Comparison of ENCODE assay signal across 1 cellular context in the genomic region with DNA sequence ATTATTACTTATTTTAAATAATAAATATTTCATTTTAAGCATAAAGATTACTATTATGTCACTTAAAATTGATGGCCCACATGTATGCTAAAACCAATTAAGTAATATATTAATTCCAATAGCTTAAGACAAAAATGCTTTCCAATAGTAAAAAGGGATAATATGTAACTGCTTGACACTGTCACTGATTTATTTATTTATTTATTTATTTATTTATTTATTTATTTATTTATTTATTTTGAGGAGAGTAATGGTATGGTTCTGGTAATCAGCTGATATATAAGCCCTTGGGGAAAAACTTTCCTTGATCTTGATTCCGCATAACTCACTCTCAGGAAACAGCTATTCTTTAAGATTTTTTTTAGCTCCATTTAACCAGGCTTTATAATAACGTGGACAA.
TF ChIP-seq lines count a peak whose summit lies in the region.

No MANE protein-coding gene starts in this region.

TF ChIP-seq in HEK293, 187 proteins besides CTCF, POLR2A, EP300 and RAD21 (continued from another document and continues in another):
- TF ChIP-seq, protein P1, sequence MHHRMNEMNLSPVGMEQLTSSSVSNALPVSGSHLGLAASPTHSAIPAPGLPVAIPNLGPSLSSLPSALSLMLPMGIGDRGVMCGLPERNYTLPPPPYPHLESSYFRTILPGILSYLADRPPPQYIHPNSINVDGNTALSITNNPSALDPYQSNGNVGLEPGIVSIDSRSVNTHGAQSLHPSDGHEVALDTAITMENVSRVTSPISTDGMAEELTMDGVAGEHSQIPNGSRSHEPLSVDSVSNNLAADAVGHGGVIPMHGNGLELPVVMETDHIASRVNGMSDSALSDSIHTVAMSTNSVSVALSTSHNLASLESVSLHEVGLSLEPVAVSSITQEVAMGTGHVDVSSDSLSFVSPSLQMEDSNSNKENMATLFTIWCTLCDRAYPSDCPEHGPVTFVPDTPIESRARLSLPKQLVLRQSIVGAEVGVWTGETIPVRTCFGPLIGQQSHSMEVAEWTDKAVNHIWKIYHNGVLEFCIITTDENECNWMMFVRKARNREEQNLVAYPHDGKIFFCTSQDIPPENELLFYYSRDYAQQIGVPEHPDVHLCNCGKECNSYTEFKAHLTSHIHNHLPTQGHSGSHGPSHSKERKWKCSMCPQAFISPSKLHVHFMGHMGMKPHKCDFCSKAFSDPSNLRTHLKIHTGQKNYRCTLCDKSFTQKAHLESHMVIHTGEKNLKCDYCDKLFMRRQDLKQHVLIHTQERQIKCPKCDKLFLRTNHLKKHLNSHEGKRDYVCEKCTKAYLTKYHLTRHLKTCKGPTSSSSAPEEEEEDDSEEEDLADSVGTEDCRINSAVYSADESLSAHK (tag by site-specific recombination; IDR thresholded peaks at IDR 0.05): no peak
- TF ChIP-seq ZNF155 (tag by site-specific recombination; IDR thresholded peaks at IDR 0.05): no peak
- 0 out of 2 replicates have a peak, but pooled peaks have one; percentile 73 for TF ChIP-seq AEBP2 (tag by site-specific recombination; IDR thresholded peaks at IDR 0.05; ENCODE audit: borderline replicate concordance)
- no peak for TF ChIP-seq BCL11B (tag by site-specific recombination; IDR thresholded peaks at IDR 0.05; ENCODE audit: low read depth)
- no peak for TF ChIP-seq ZNF837 (tag by site-specific recombination; IDR thresholded peaks at IDR 0.05)
- TF ChIP-seq GLI4 (tag by site-specific recombination; IDR thresholded peaks at IDR 0.05): no peak
- 0 out of 2 replicates have a peak, but pooled peaks have one; percentile 21 for TF ChIP-seq ZNF558 (tag by site-specific recombination; IDR thresholded peaks at IDR 0.05)
- no peak for TF ChIP-seq SCRT1 (tag by site-specific recombination; IDR thresholded peaks at IDR 0.05; ENCODE audit: borderline replicate concordance)
- TF ChIP-seq ZNF529 (tag by site-specific recombination; IDR thresholded peaks at IDR 0.05; ENCODE audit: insufficient replicate concordance): peak; percentile 72
- no peak for TF ChIP-seq ZNF335 (tag by site-specific recombination; conservative IDR thresholded peaks at IDR 0.05)
- TF ChIP-seq ZNF311 (tag by site-specific recombination; IDR thresholded peaks at IDR 0.05; ENCODE audit: borderline replicate concordance): no peak
- no peak for TF ChIP-seq ZNF670 (tag by site-specific recombination; IDR thresholded peaks at IDR 0.05; ENCODE audit: low read depth)
- TF ChIP-seq, protein P2, sequence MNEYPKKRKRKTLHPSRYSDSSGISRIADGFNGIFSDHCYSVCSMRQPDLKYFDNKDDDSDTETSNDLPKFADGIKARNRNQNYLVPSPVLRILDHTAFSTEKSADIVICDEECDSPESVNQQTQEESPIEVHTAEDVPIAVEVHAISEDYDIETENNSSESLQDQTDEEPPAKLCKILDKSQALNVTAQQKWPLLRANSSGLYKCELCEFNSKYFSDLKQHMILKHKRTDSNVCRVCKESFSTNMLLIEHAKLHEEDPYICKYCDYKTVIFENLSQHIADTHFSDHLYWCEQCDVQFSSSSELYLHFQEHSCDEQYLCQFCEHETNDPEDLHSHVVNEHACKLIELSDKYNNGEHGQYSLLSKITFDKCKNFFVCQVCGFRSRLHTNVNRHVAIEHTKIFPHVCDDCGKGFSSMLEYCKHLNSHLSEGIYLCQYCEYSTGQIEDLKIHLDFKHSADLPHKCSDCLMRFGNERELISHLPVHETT (tag by site-specific recombination; IDR thresholded peaks at IDR 0.05): no peak
- no peak for TF ChIP-seq ZNF677 (tag by site-specific recombination; IDR thresholded peaks at IDR 0.05)
- TF ChIP-seq ZNF658 (tag by site-specific recombination; IDR thresholded peaks at IDR 0.05): no peak
- no peak for TF ChIP-seq PRDM1 (tag by site-specific recombination; IDR thresholded peaks at IDR 0.05)
- TF ChIP-seq ZNF211 (tag by site-specific recombination; IDR thresholded peaks at IDR 0.05; ENCODE audit: low read depth): no peak
- TF ChIP-seq, protein P3, sequence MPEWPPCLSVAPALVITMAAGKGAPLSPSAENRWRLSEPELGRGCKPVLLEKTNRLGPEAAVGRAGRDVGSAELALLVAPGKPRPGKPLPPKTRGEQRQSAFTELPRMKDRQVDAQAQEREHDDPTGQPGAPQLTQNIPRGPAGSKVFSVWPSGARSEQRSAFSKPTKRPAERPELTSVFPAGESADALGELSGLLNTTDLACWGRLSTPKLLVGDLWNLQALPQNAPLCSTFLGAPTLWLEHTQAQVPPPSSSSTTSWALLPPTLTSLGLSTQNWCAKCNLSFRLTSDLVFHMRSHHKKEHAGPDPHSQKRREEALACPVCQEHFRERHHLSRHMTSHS (tag by site-specific recombination; IDR thresholded peaks at IDR 0.05): no peak
- TF ChIP-seq ZNF16 (tag by site-specific recombination; IDR thresholded peaks at IDR 0.05; ENCODE audit: low read depth): no peak
- peak; percentile 61 for TF ChIP-seq ZNF623 (tag by site-specific recombination; IDR thresholded peaks at IDR 0.05)
- TF ChIP-seq ZXDB (tag by site-specific recombination; IDR thresholded peaks at IDR 0.05): peak; percentile 37; the same call in 1 of the 2 replicates
- TF ChIP-seq, protein P4, sequence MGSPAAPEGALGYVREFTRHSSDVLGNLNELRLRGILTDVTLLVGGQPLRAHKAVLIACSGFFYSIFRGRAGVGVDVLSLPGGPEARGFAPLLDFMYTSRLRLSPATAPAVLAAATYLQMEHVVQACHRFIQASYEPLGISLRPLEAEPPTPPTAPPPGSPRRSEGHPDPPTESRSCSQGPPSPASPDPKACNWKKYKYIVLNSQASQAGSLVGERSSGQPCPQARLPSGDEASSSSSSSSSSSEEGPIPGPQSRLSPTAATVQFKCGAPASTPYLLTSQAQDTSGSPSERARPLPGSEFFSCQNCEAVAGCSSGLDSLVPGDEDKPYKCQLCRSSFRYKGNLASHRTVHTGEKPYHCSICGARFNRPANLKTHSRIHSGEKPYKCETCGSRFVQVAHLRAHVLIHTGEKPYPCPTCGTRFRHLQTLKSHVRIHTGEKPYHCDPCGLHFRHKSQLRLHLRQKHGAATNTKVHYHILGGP (tag by site-specific recombination; IDR thresholded peaks at IDR 0.05): no peak
- no peak for TF ChIP-seq ZNF214 (tag by site-specific recombination; IDR thresholded peaks at IDR 0.05; ENCODE audit: borderline replicate concordance)
- no peak for TF ChIP-seq ZNF223 (tag by site-specific recombination; IDR thresholded peaks at IDR 0.05)
- TF ChIP-seq ZNF514 (tag by site-specific recombination; IDR thresholded peaks at IDR 0.05): no peak
- no peak for TF ChIP-seq ZNF112 (tag by site-specific recombination; IDR thresholded peaks at IDR 0.05)
- TF ChIP-seq ZNF777 (tag by site-specific recombination; IDR thresholded peaks at IDR 0.05; ENCODE audit: borderline replicate concordance): no peak
- no peak for TF ChIP-seq ZNF221 (tag by site-specific recombination; IDR thresholded peaks at IDR 0.05; ENCODE audit: borderline replicate concordance)
- TF ChIP-seq, protein P5, sequence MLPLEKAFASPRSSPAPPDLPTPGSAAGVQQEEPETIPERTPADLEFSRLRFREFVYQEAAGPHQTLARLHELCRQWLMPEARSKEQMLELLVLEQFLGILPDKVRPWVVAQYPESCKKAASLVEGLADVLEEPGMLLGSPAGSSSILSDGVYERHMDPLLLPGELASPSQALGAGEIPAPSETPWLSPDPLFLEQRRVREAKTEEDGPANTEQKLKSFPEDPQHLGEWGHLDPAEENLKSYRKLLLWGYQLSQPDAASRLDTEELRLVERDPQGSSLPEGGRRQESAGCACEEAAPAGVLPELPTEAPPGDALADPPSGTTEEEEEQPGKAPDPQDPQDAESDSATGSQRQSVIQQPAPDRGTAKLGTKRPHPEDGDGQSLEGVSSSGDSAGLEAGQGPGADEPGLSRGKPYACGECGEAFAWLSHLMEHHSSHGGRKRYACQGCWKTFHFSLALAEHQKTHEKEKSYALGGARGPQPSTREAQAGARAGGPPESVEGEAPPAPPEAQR (tag by site-specific recombination; IDR thresholded peaks at IDR 0.05): no peak
- TF ChIP-seq ZNF76 (tag by site-specific recombination; IDR thresholded peaks at IDR 0.05; ENCODE audit: borderline replicate concordance, low read depth): no peak
- TF ChIP-seq ZNF23 (tag by site-specific recombination; IDR thresholded peaks at IDR 0.05; ENCODE audit: borderline replicate concordance): no peak
- no peak for TF ChIP-seq PRDM6 (tag by site-specific recombination; IDR thresholded peaks at IDR 0.05)
- no peak for TF ChIP-seq ZNF274 (IDR thresholded peaks at IDR 0.05; ENCODE audit: low read length)
- no peak for TF ChIP-seq ZNF274 (tag by site-specific recombination; IDR thresholded peaks at IDR 0.05; ENCODE audit: borderline replicate concordance)
- TF ChIP-seq ZSCAN16 (tag by site-specific recombination; IDR thresholded peaks at IDR 0.05): no peak
- no peak for TF ChIP-seq ZNF626 (tag by site-specific recombination; IDR thresholded peaks at IDR 0.05)
- TF ChIP-seq ZNF792 (tag by site-specific recombination; IDR thresholded peaks at IDR 0.05): no peak
- TF ChIP-seq ZNF548 (tag by site-specific recombination; IDR thresholded peaks at IDR 0.05): no peak
- no peak for TF ChIP-seq ZNF621 (tag by site-specific recombination; IDR thresholded peaks at IDR 0.05)
- TF ChIP-seq ZBTB48 (tag by site-specific recombination; IDR thresholded peaks at IDR 0.05): no peak
- TF ChIP-seq ZNF350 (tag by site-specific recombination; IDR thresholded peaks at IDR 0.05): no peak
- no peak for TF ChIP-seq KLF7 (tag by site-specific recombination; IDR thresholded peaks at IDR 0.05; ENCODE audit: borderline replicate concordance)
- 0 out of 2 replicates have a peak, but pooled peaks have one; percentile 29 for TF ChIP-seq ZNF433 (tag by site-specific recombination; IDR thresholded peaks at IDR 0.05; ENCODE audit: low read depth)
- TF ChIP-seq ZNF18 (tag by site-specific recombination; IDR thresholded peaks at IDR 0.05): no peak
- no peak for TF ChIP-seq SP7 (tag by site-specific recombination; IDR thresholded peaks at IDR 0.05)
- no peak for TF ChIP-seq ZNF449 (tag by site-specific recombination; IDR thresholded peaks at IDR 0.05)
- no peak for TF ChIP-seq ZNF324 (tag by site-specific recombination; IDR thresholded peaks at IDR 0.05)
- TF ChIP-seq, protein P6, sequence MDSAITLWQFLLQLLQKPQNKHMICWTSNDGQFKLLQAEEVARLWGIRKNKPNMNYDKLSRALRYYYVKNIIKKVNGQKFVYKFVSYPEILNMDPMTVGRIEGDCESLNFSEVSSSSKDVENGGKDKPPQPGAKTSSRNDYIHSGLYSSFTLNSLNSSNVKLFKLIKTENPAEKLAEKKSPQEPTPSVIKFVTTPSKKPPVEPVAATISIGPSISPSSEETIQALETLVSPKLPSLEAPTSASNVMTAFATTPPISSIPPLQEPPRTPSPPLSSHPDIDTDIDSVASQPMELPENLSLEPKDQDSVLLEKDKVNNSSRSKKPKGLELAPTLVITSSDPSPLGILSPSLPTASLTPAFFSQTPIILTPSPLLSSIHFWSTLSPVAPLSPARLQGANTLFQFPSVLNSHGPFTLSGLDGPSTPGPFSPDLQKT (IDR thresholded peaks at IDR 0.05; ENCODE audit: borderline replicate concordance, low read depth, low read length): no peak
- TF ChIP-seq ZNF843 (tag by site-specific recombination; IDR thresholded peaks at IDR 0.05): no peak
- peak; percentile 75 for TF ChIP-seq ZNF140 (tag by site-specific recombination; IDR thresholded peaks at IDR 0.05)
